1 cellular context compared by ENCODE assay signal in genomic region chr19:3725121-3725520, GRCh38.
TF ChIP-seq lines count a peak whose summit lies in the region.

No MANE protein-coding gene starts in this region.

TF ChIP-seq in HepG2, 621 proteins besides CTCF, POLR2A, EP300 and RAD21:
- TF ChIP-seq ZNF768 (CRISPR knock-in tag; IDR thresholded peaks at IDR 0.05) (peak; percentile 42; the same call in 1 of the 2 replicates), ZNF770 (CRISPR knock-in tag; IDR thresholded peaks at IDR 0.05) (0 out of 2 replicates have a peak, but pooled peaks have one; percentile 21), PCBP2 (optimal IDR thresholded peaks at IDR 0.05; ENCODE audit: low read depth, low read length, poor library complexity, severe bottlenecking) (no peak)
TF ChIP-seq in HepG2: peak in this region for 2.
